9 cellular contexts compared by ENCODE assay signal in the genomic region with DNA sequence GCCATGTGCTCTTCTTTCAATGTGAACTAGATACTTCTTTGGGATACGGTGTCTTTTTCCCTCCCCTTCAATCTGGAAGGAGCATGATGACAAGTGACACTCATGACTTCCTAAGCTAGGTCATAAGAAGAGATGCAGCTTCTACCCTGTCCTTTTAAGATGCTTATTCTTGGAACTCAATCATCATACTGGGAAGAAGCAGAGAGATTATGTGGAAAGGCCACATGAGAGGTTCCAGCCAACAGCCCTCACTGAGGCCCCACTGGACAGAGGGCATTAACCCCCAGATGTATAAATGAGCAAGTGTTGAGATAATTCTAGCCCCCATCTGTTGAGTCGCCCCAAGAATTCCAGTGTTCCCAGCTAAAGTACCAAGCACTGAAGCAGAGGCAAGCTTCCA. TPM values are rescaled to one million over a fixed set of nuclear protein-coding genes. Genes with fewer than 3 reads are reported as not detected.
"Had no signal": no experiment of that assay in that cellular context is flagged by ENCODE, and none has a peak within 500 bp of the region (broad histone marks: within the 10 kb centered on the region; RNA-seq: fewer than 3 reads in every experiment).

No MANE protein-coding gene starts in this region.

- H3K4me3 Mint-ChIP-seq: IgD-negative memory B cell had no signal

- H3K4me2 ChIP-seq: KMS-11 had no signal

- DNase-seq: IMR-90, KBM-7, KG1 had no signal

- ATAC-seq: HepG2 had no signal

- H3K27ac Mint-ChIP-seq: IgD-negative memory B cell had no signal

- H3K4me1 Mint-ChIP-seq: IgD-negative memory B cell had no signal

- H3K36me3 Mint-ChIP-seq: IgD-negative memory B cell had no signal

- H3K27ac ChIP-seq: HL-60, KMS-11 had no signal

- FAIRE-seq: HepG2, HTR-8/SVneo had no signal

- H3K9ac ChIP-seq: KMS-11 had no signal

RNA-seq across cellular contexts. Expression of a gene that starts 29.3 kb away (rescaled TPM):
- total RNA-seq: HepG2, HT1080, IMR-90 had no signal
- polyA plus RNA-seq: HepG2, IgD-negative memory B cell, IMR-90 had no signal
